In genomic region chr2:118032169-118033013, GRCh38 we compare ENCODE assay signal across 8 cellular contexts. TPM values are rescaled to one million over a fixed set of nuclear protein-coding genes. Genes with fewer than 3 reads are reported as not detected.
A peak's percentile ranks its signal among the peaks of the same experiment; 100 is the strongest.
DNase-seq lines count a peak whose midpoint lies in the region; ATAC-seq and TF ChIP-seq lines count a peak whose summit lies in the region.

No MANE protein-coding gene starts in this region.

- H3K4me3 Mint-ChIP-seq in activated naive CD4-positive, alpha-beta T cell treated with anti-CD3 and anti-CD28 coated beads, Interleukin-2, amount 10 ng/mL, durations not matched to agents 7 days and 5 days, result no peak overlapping the region

- H3K27ac ChIP-seq in spleen, result no peak overlapping the region

- peak; percentile 53 to 78 (median 73) for TF ChIP-seq CTCF in spleen (IDR thresholded peaks at IDR 0.05 in 8 of 11, conservative IDR thresholded peaks at IDR 0.05 in 3 of 11)

- H3K9me3 Mint-ChIP-seq in activated naive CD4-positive, alpha-beta T cell treated with anti-CD3 and anti-CD28 coated beads, Interleukin-2, amount 10 ng/mL, durations not matched to agents 7 days and 5 days, result peaks cover 8% of the 10 kb centered on the region

- TF ChIP-seq POLR2A in spleen (IDR thresholded peaks at IDR 0.05), result no peak

- WGBS in spleen, 5 donors, result 32 to 39% (median 35%) methylated on average over 4 of the region's 4 CpGs

- no peak overlapping the region for H3K27ac Mint-ChIP-seq in activated naive CD4-positive, alpha-beta T cell treated with anti-CD3 and anti-CD28 coated beads, Interleukin-2, amount 10 ng/mL, durations not matched to agents 7 days and 5 days

- CTCF ChIA-PET in activated naive CD4-positive, alpha-beta T cell treated with anti-CD3 and anti-CD28 coated beads, Interleukin-2, amount 10 ng/mL, durations not matched to agents 7 days and 5 days (lab: Charles Lee), result interaction anchor here (0.7 to 2.6 kb wide), 11 partner anchors 8 to 823 kb away, joined by 3 to 21 read pairs (median 5); no protein-coding TSS in a partner anchor

- peaks cover 3 to 21% (median 13%) of the 10 kb centered on the region in 8 donors for H3K9me3 ChIP-seq in spleen

- no peaks in the 10 kb centered on the region for H3K36me3 Mint-ChIP-seq in activated naive CD4-positive, alpha-beta T cell treated with anti-CD3 and anti-CD28 coated beads, Interleukin-2, amount 10 ng/mL, durations not matched to agents 7 days and 5 days

- no peaks in the 10 kb centered on the region for H3K4me1 Mint-ChIP-seq in activated naive CD4-positive, alpha-beta T cell treated with anti-CD3 and anti-CD28 coated beads, Interleukin-2, amount 10 ng/mL, durations not matched to agents 7 days and 5 days

- H3K27me3 Mint-ChIP-seq in activated naive CD4-positive, alpha-beta T cell treated with anti-CD3 and anti-CD28 coated beads, Interleukin-2, amount 10 ng/mL, durations not matched to agents 7 days and 5 days, result peaks cover 40% of the 10 kb centered on the region

- intact Hi-C loops in left cardiac atrium (cut with DNase I), result loop anchor here (5.0 to 10.0 kb wide), 2 partner anchors 830 to 832 kb away; no protein-coding TSS in a partner anchor
- intact Hi-C loops in spleen (cut with DNase I; ENCODE audit: low total_unique reads), result no loop called here

- ATAC-seq in GM19023 (IDR thresholded peaks at IDR 0.05; ENCODE audit: unreplicated experiment), result peak; percentile 96
- peak; percentile 91 for ATAC-seq in HG03103 (IDR thresholded peaks at IDR 0.05; ENCODE audit: low read depth, unreplicated experiment)
- ATAC-seq in left cardiac atrium, result peak; percentile 49 to 53

- H3K4me1 ChIP-seq in spleen, result peaks cover 0 to 7% (median 0%) of the 10 kb centered on the region in 6 donors

- peaks cover 0 to 15% (median 0%) of the 10 kb centered on the region in 7 donors for H3K27me3 ChIP-seq in spleen (replicated peaks in 1 of 7)

- DNase-seq in D341Med (ENCODE audit: low spot score) (peak; percentile 44), NCI-H82 (lab: John Stamatoyannopoulos, UW) (peak; percentile 67), left cardiac atrium (peak; percentile 35), spleen (no peak), NCI-H187 (lab: John Stamatoyannopoulos, UW) (no peak)
- peak; percentile 56 for DNase-seq in activated naive CD4-positive, alpha-beta T cell treated with anti-CD3 and anti-CD28 coated beads, Interleukin-2, amount 10 ng/mL, durations not matched to agents 7 days and 5 days

- H3K36me3 ChIP-seq in spleen, result no peaks in the 10 kb centered on the region

- H3K4me3 ChIP-seq in spleen, result no peak overlapping the region

RNA-seq across cellular contexts. Expression of gene CCDC93, which starts 18.5 kb away (rescaled TPM):
- 10 to 100 TPM; 18.3 to 24.6 TPM for total RNA-seq in left cardiac atrium
- total RNA-seq in spleen, result 10 to 100 TPM; 26.1 to 80.3 (median 50.8) TPM
- 1 to 10 TPM; 4.3 to 7.4 (median 5.1) TPM for polyA plus RNA-seq in spleen

RNA-seq across cellular contexts. Expression of gene INSIG2, which starts 55.9 kb away (rescaled TPM):
- total RNA-seq in left cardiac atrium (10 to 100 TPM; 15.2 to 15.9 TPM), spleen (10 to 100 TPM; 23.9 to 42.7 (median 33.7) TPM)
- 10 to 100 TPM; 11.5 to 15.4 (median 12.3) TPM for polyA plus RNA-seq in spleen

Comparison
In these comparisons a context has a peak if more than half of its experiments do, and no peak if none do; other contexts are left out.
1. DNase-seq: peak in D341Med (single experiment), NCI-H82 (single experiment), activated naive CD4-positive, alpha-beta T cell treated with anti-CD3 and anti-CD28 coated beads, Interleukin-2, amount 10 ng/mL, durations not matched to agents 7 days and 5 days (single experiment) and left cardiac atrium (single experiment); none in spleen (single experiment) and NCI-H187 (0 of 2).
2. Peak in every context shown above with its lines, with median percentiles within 50 percentile points of each other: ATAC-seq.